In genomic region chr7:77222065-77222464, GRCh38 we compare ENCODE assay signal across 15 cellular contexts.
"Had no signal": no experiment of that assay in that cellular context is flagged by ENCODE, and none has a peak within 500 bp of the region (broad histone marks: within the 10 kb centered on the region; RNA-seq: fewer than 3 reads in every experiment).

No MANE protein-coding gene starts in this region.

- DNase-seq: activated CD4-positive, alpha-beta T cell treated with anti-CD3 and anti-CD28 coated beads, Interleukin-2, amount 50 U/mL, for 48 hours; activated CD4-positive, CD25-positive, alpha-beta regulatory T cell treated with anti-CD3 and anti-CD28 coated beads, Interleukin-2, amount 50 U/mL, for 72 hours; activated effector memory CD4-positive, alpha-beta T cell treated with anti-CD3 and anti-CD28 coated beads, Interleukin-2, amount 50 U/mL, for 16 hours; activated T-cell treated with anti-CD3 and anti-CD28 coated beads, Interleukin-2, amount 50 U/mL, for 4 hours; dermis blood vessel endothelial cell; endodermal cell; erythroblast; kidney glomerular epithelial cell; mammary epithelial cell; occipital lobe; psoas muscle; stimulated activated CD4-positive, alpha-beta T cell treated with anti-CD3 and anti-CD28 coated beads, Interleukin-2, amount 100 ng/mL, for 48 hours; stimulated activated naive CD4-positive, alpha-beta T cell treated with Interleukin-2 at 50 U/mL for 16 hours; upper lobe of right lung had no signal

- H3K4me3 ChIP-seq: psoas muscle, upper lobe of right lung had no signal

- H3K27me3 ChIP-seq: upper lobe of right lung had no signal

- H3K4me1 ChIP-seq: psoas muscle, upper lobe of right lung had no signal

- H3K27ac ChIP-seq: psoas muscle, upper lobe of right lung had no signal

- H3K9me3 ChIP-seq: psoas muscle, upper lobe of right lung had no signal

- H3K36me3 ChIP-seq: upper lobe of right lung had no signal

- ATAC-seq: activated T-cell treated with anti-CD3 and anti-CD28 coated beads, Interleukin-2, amount 50 U/mL, for 4 hours; natural killer cell treated with Interleukin-12 subunit alpha and Interleukin-12 subunit beta and Interleukin-15 and Interleukin-18, amount 100 ng/mL, for 72 hours; psoas muscle; upper lobe of right lung had no signal
